8 cellular contexts compared by ENCODE assay signal in genomic region chr12:31590730-31591307, GRCh38. TPM values are rescaled to one million over a fixed set of nuclear protein-coding genes. Genes with fewer than 3 reads are reported as not detected.
DNase-seq lines count a peak whose midpoint lies in the region; ATAC-seq and TF ChIP-seq lines count a peak whose summit lies in the region.

DENND5B (minus strand) TSS chr12:31591136; CDS start chr12:31590832, 304 bp downstream.

- peak; percentile 20 for TF ChIP-seq POLR2A in GM18526 (IDR thresholded peaks at IDR 0.05; ENCODE audit: extremely low read depth, insufficient read length)
- TF ChIP-seq POLR2A in transverse colon (IDR thresholded peaks at IDR 0.05) = no peak

- no peaks in the 10 kb centered on the region for H3K36me3 ChIP-seq in transverse colon

- peak within 1 kb of the TSS; percentile 73 to 84 for H3K4me3 Mint-ChIP-seq in activated T-cell treated with anti-CD3 and anti-CD28 coated beads, Interleukin-2, amount 50 U/mL, for 72 hours

- H3K4me3 ChIP-seq in fibroblast of pulmonary artery (replicated peaks; ENCODE audit: low read depth, low read length) (peak within 1 kb of the TSS; percentile 85), transverse colon (peak within 1 kb of the TSS; percentile 70 to 96 (median 93))

- ATAC-seq in HG02970 (IDR thresholded peaks at IDR 0.05; ENCODE audit: low FRiP score, unreplicated experiment) = peak; percentile 52
- ATAC-seq in activated T-cell treated with anti-CD3 and anti-CD28 coated beads, Interleukin-2, amount 50 U/mL, for 72 hours (replicated peaks in 1 of 2) = peak; percentile 55 to 61

- peaks cover 7% of the 10 kb centered on the region for H3K4me1 Mint-ChIP-seq in activated T-cell treated with anti-CD3 and anti-CD28 coated beads, Interleukin-2, amount 50 U/mL, for 72 hours (ENCODE audit: low read depth)

- in situ Hi-C loops in transverse colon (cut with MboI; ENCODE audit: low pct_ligation_motif_present in 1 of 4, low pct_unique_long_range_greater_than_20kb in 1 of 4, low sequenced_read_pairs in 3 of 4) = no loop called here

- H3K36me3 Mint-ChIP-seq in activated T-cell treated with anti-CD3 and anti-CD28 coated beads, Interleukin-2, amount 50 U/mL, for 72 hours (ENCODE audit: insufficient read depth in 2 of 2) = peaks cover 2% of the 10 kb centered on the region in 2 donors

- no peak for TF ChIP-seq CTCF in fibroblast of pulmonary artery (IDR thresholded peaks at IDR 0.05; ENCODE audit: low read length, missing control alignments)
- TF ChIP-seq CTCF in transverse colon (IDR thresholded peaks at IDR 0.05) = no peak

- H3K27ac Mint-ChIP-seq in activated T-cell treated with anti-CD3 and anti-CD28 coated beads, Interleukin-2, amount 50 U/mL, for 72 hours = no peak within 1 kb of the TSS

- H3K9me3 ChIP-seq in transverse colon = no peaks in the 10 kb centered on the region

- no peak for TF ChIP-seq EP300 in transverse colon (IDR thresholded peaks at IDR 0.05; ENCODE audit: low read depth)

- no peaks in the 10 kb centered on the region for H3K9me3 Mint-ChIP-seq in activated T-cell treated with anti-CD3 and anti-CD28 coated beads, Interleukin-2, amount 50 U/mL, for 72 hours

- H3K27ac ChIP-seq in transverse colon = peak within 1 kb of the TSS; percentile 96 to 97 (median 97)

- intact Hi-C loops in transverse colon (cut with DNase I; ENCODE audit: low total_unique reads) = no loop called here

- no peaks in the 10 kb centered on the region for H3K27me3 ChIP-seq in transverse colon

- 0% methylated on average over 4 of the region's 99 CpGs; no CpG with 5 or more reads in 1 of the 2 donors for WGBS in transverse colon (ENCODE audit: low coverage in 1 of 2), 2 donors

- DNase-seq in AG20443 (ENCODE audit: low spot score) (peak; percentile 90), NCI-H2171 (lab: John Stamatoyannopoulos, UW) (peak; percentile 67), fibroblast of pulmonary artery (ENCODE audit: low read depth) (peak; percentile 76), myocyte (ENCODE audit: low read depth) (peak; percentile 87), transverse colon (peak; percentile 82)
- DNase-seq in activated T-cell treated with anti-CD3 and anti-CD28 coated beads, Interleukin-2, amount 50 U/mL, for 72 hours = peak; percentile 34 to 45

- peaks cover 58% of the 10 kb centered on the region for H3K27me3 Mint-ChIP-seq in activated T-cell treated with anti-CD3 and anti-CD28 coated beads, Interleukin-2, amount 50 U/mL, for 72 hours (ENCODE audit: low read depth)

- peaks cover 0 to 20% (median 7%) of the 10 kb centered on the region in 4 donors for H3K4me1 ChIP-seq in transverse colon

RNA-seq across cellular contexts. Expression of gene DENND5B, which starts in this region (rescaled TPM):
- total RNA-seq in activated T-cell treated with anti-CD3 and anti-CD28 coated beads, Interleukin-2, amount 50 U/mL, for 72 hours = under 1 TPM; 0.76 to 0.77 TPM
- total RNA-seq in myocyte (19.7 and 22.9 TPM in 2 replicates), transverse colon (10 to 100 TPM in 3 of 4 donors, 1 to 10 TPM in 1; 4.4 to 25.1 (median 16.3) TPM)
- polyA plus RNA-seq in myocyte (2012) = 9.5 TPM

Comparison
In these comparisons a context has a peak if more than half of its experiments do, and no peak if none do; other contexts are left out.
1. Peak in every context shown above with its lines: DNase-seq, ATAC-seq, H3K4me3 ChIP-seq and H3K27ac ChIP-seq.
2. Peak in DNase-seq and ATAC-seq in activated T-cell treated with anti-CD3 and anti-CD28 coated beads, Interleukin-2, amount 50 U/mL, for 72 hours; RNA of the gene not detected or under 1 TPM.
3. DNase-seq: peak in every context shown above with its lines; median percentile 90 in AG20443; 87 in myocyte; 82 in transverse colon; 76 in fibroblast of pulmonary artery; 67 in NCI-H2171; 40 in activated T-cell treated with anti-CD3 and anti-CD28 coated beads, Interleukin-2, amount 50 U/mL, for 72 hours.